In the genomic region with DNA sequence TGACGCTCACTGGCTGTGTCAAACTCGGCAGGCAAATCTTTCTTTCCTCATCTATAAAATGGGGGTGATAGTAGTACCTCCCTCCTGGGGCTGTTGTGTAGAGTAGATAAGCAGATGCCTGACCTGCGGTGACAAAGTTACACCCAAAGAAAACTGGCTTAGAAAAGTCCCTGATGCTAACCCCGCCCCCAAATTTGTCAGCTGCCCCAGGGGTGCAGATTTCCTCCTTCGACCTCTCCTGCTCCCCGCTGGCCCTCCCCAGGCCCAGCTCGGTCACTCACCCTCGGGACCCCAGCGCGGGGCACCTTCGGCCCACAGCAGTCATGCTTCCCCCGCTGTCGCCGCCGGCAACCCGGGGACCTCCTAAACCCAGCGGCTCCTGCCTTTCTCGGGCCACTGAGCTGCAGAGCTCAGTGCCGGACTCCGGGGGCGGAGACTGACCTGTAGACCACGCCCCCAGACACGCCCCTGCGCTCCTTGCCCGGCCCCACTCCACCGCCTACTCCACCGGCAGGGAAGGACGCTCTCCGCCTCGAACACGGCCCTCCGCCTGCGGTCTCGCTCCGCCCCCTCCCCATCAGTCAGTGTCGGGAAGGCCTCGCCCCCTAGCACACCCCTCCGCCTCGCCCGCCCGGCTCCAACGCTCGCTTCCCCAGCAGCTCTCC, we compare ENCODE assay signal across 8 cellular contexts. TPM values are rescaled to one million over a fixed set of nuclear protein-coding genes. Genes with fewer than 3 reads are reported as not detected.
DNase-seq lines count a peak whose midpoint lies in the region; ATAC-seq, FAIRE-seq and TF ChIP-seq lines count a peak whose summit lies in the region.

No MANE protein-coding gene starts in this region.

- no peak for TF ChIP-seq CTCF in KMS-11 (conservative IDR thresholded peaks at IDR 0.05; ENCODE audit: low read depth, low read length)
- TF ChIP-seq CTCF in fibroblast of lung (conservative IDR thresholded peaks at IDR 0.05 in 1 of 2, IDR thresholded peaks at IDR 0.05 in 1 of 2; ENCODE audit: low read depth in 1 of 2, low read length in 2 of 2) = no peak

- peak; percentile 75 for FAIRE-seq in RCC 7860 (lab: Jason Lieb, UNC)

- H3K36me3 Mint-ChIP-seq in naive thymus-derived CD4-positive, alpha-beta T cell = peaks cover 0 to 31% (median 10%) of the 10 kb centered on the region in 5 donors
- H3K36me3 Mint-ChIP-seq in stimulated activated effector memory CD8-positive, alpha-beta T cell treated with anti-CD3 and anti-CD28 coated beads, Interleukin-12 subunit alpha, Interleukin-12 subunit beta, amount 100 ng/mL, for 72 hours = peaks cover 86% of the 10 kb centered on the region

- H3K4me2 ChIP-seq in KMS-11 = peak overlapping the region; percentile 71
- H3K4me2 ChIP-seq in fibroblast of lung (ENCODE audit: extremely low read depth, insufficient read depth, low read length) = peak overlapping the region; percentile 95

- no peaks in the 10 kb centered on the region for H3K27me3 ChIP-seq in KMS-11 (ENCODE audit: insufficient read depth, low read depth)
- peaks cover 7% of the 10 kb centered on the region for H3K27me3 ChIP-seq in fibroblast of lung (ENCODE audit: control insufficient read depth, insufficient read depth, low read length)
- H3K27me3 ChIP-seq in naive thymus-derived CD4-positive, alpha-beta T cell (ENCODE audit: control insufficient read depth in 2 of 2, insufficient read depth in 2 of 2, low read length in 2 of 2) = no peaks in the 10 kb centered on the region

- intact Hi-C loops in naive thymus-derived CD4-positive, alpha-beta T cell (cut with micrococcal nuclease) = loop anchor here (1.0 to 10.0 kb wide), 11 partner anchors 8 to 504 kb away; a partner anchor contains a TSS

- no peaks in the 10 kb centered on the region for H4K20me1 ChIP-seq in KMS-11 (ENCODE audit: insufficient read depth)
- H4K20me1 ChIP-seq in fibroblast of lung (ENCODE audit: control insufficient read depth, extremely low read depth, insufficient read depth, low read length) = no peaks in the 10 kb centered on the region

- POLR2A ChIA-PET in naive thymus-derived CD4-positive, alpha-beta T cell (lab: Charles Lee) = interaction anchor here (0.6 to 11.2 kb wide), 15 partner anchors 7 to 211 kb away, joined by 3 to 99 read pairs (median 3); a partner anchor contains a TSS

- CTCF ChIA-PET in naive thymus-derived CD4-positive, alpha-beta T cell (lab: Charles Lee) = interaction anchor here (0.6 to 1.4 kb wide), 6 partner anchors 11 to 212 kb away, joined by 3 to 6 read pairs (median 3); a partner anchor contains a TSS

- H3K79me2 ChIP-seq in KMS-11 (ENCODE audit: insufficient read depth, low read depth) = peaks cover 13% of the 10 kb centered on the region; the same call in 1 of the 2 replicates
- no peaks in the 10 kb centered on the region for H3K79me2 ChIP-seq in fibroblast of lung (ENCODE audit: control insufficient read depth, insufficient read depth, low read length)

- DNase-seq in DMS79 (lab: John Stamatoyannopoulos, UW) = peak; percentile 88
- peak; percentile 94 for DNase-seq in RCC 7860 (ENCODE audit: low spot score)
- DNase-seq in activated T-helper 1 cell treated with anti-CD3 and anti-CD28 coated beads, Interleukin-2, amount 50 U/mL, for 16 hours (ENCODE audit: low read depth in 1 of 2, low spot score in 1 of 2) = peak; percentile 88 to 92
- DNase-seq in fibroblast of lung (ENCODE audit: low read depth in 2 of 2) = peak; percentile 96
- peak; percentile 85 to 99 (median 92) for DNase-seq in naive thymus-derived CD4-positive, alpha-beta T cell
- DNase-seq in stimulated activated effector memory CD8-positive, alpha-beta T cell treated with anti-CD3 and anti-CD28 coated beads, Interleukin-12 subunit alpha, Interleukin-12 subunit beta, amount 100 ng/mL, for 72 hours (ENCODE audit: low spot score in 2 of 2) = peak; percentile 97 to 99

- H3K27ac ChIP-seq in KMS-11 (peak overlapping the region; percentile 51), fibroblast of lung (ENCODE audit: insufficient read depth, low read length) (no peak overlapping the region)
- peak overlapping the region; percentile 90 for H3K27ac ChIP-seq in naive thymus-derived CD4-positive, alpha-beta T cell (ENCODE audit: low read depth, low read length)

- no peaks in the 10 kb centered on the region for H3K27me3 Mint-ChIP-seq in naive thymus-derived CD4-positive, alpha-beta T cell

- H3K36me3 ChIP-seq in KMS-11 (ENCODE audit: insufficient read depth) (no peaks in the 10 kb centered on the region), fibroblast of lung (ENCODE audit: control insufficient read depth, insufficient read depth, low read length) (no peaks in the 10 kb centered on the region)
- peaks cover 11 to 47% (median 31%) of the 10 kb centered on the region in 3 experiments for H3K36me3 ChIP-seq in naive thymus-derived CD4-positive, alpha-beta T cell (ENCODE audit: control insufficient read depth in 2 of 3, insufficient read depth in 3 of 3, low read length in 3 of 3)

- peaks cover 0 to 1% (median 0%) of the 10 kb centered on the region in 11 donors for H3K9me3 Mint-ChIP-seq in naive thymus-derived CD4-positive, alpha-beta T cell
- H3K9me3 Mint-ChIP-seq in stimulated activated effector memory CD8-positive, alpha-beta T cell treated with anti-CD3 and anti-CD28 coated beads, Interleukin-12 subunit alpha, Interleukin-12 subunit beta, amount 100 ng/mL, for 72 hours = no peaks in the 10 kb centered on the region

- H3K27ac Mint-ChIP-seq in naive thymus-derived CD4-positive, alpha-beta T cell = peak overlapping the region; percentile 90 to 96 (median 94)
- H3K27ac Mint-ChIP-seq in stimulated activated effector memory CD8-positive, alpha-beta T cell treated with anti-CD3 and anti-CD28 coated beads, Interleukin-12 subunit alpha, Interleukin-12 subunit beta, amount 100 ng/mL, for 72 hours = peak overlapping the region; percentile 97

- no peak overlapping the region for H3K4me3 ChIP-seq in KMS-11 (IDR thresholded peaks at IDR 0.05; ENCODE audit: insufficient read depth, low read depth, low read length)
- H3K4me3 ChIP-seq in fibroblast of lung (replicated peaks in 1 of 4; ENCODE audit: control extremely low read depth in 1 of 4, insufficient read depth in 1 of 4, low read depth in 3 of 4, low read length in 4 of 4) = peak overlapping the region; percentile 31 to 57 (median 46)
- peak overlapping the region; percentile 71 for H3K4me3 ChIP-seq in naive thymus-derived CD4-positive, alpha-beta T cell (ENCODE audit: low read length)

- H3K9ac ChIP-seq in KMS-11 (0 out of 2 replicates have a peak overlapping the region, but pooled peaks have one; percentile 14), fibroblast of lung (ENCODE audit: insufficient read depth, low read length) (peak overlapping the region; percentile 46)

- peak overlapping the region; percentile 74 to 92 (median 86) for H3K4me3 Mint-ChIP-seq in naive thymus-derived CD4-positive, alpha-beta T cell
- peak overlapping the region; percentile 84 for H3K4me3 Mint-ChIP-seq in stimulated activated effector memory CD8-positive, alpha-beta T cell treated with anti-CD3 and anti-CD28 coated beads, Interleukin-12 subunit alpha, Interleukin-12 subunit beta, amount 100 ng/mL, for 72 hours

- H3K9me3 ChIP-seq in fibroblast of lung (ENCODE audit: control insufficient read depth, insufficient read depth, low read depth, low read length) = no peaks in the 10 kb centered on the region
- no peaks in the 10 kb centered on the region for H3K9me3 ChIP-seq in naive thymus-derived CD4-positive, alpha-beta T cell (ENCODE audit: control insufficient read depth in 2 of 3, low read length in 3 of 3)

- peaks cover 61% of the 10 kb centered on the region for H3K4me1 ChIP-seq in KMS-11 (ENCODE audit: low read depth, poor library complexity, severe bottlenecking)
- peaks cover 12% of the 10 kb centered on the region for H3K4me1 ChIP-seq in fibroblast of lung (ENCODE audit: control insufficient read depth, extremely low read depth, insufficient read depth, low read length)
- H3K4me1 ChIP-seq in naive thymus-derived CD4-positive, alpha-beta T cell (ENCODE audit: control insufficient read depth in 2 of 2, insufficient read depth in 2 of 2, low read length in 2 of 2) = peaks cover 57 to 59% of the 10 kb centered on the region in 2 donors

- H2AFZ ChIP-seq in KMS-11 (ENCODE audit: low read depth) (peak overlapping the region; percentile 9; the same call in 1 of the 2 replicates), fibroblast of lung (ENCODE audit: low read length) (no peak overlapping the region)

- peak; percentile 78 for ATAC-seq in GM21786 (IDR thresholded peaks at IDR 0.05; ENCODE audit: unreplicated experiment)
- peak; percentile 92 for ATAC-seq in naive thymus-derived CD4-positive, alpha-beta T cell
- peak; percentile 94 for ATAC-seq in stimulated activated effector memory CD8-positive, alpha-beta T cell treated with anti-CD3 and anti-CD28 coated beads, Interleukin-12 subunit alpha, Interleukin-12 subunit beta, amount 100 ng/mL, for 72 hours

- H3K4me1 Mint-ChIP-seq in naive thymus-derived CD4-positive, alpha-beta T cell = peaks cover 44 to 82% (median 71%) of the 10 kb centered on the region in 7 donors
- H3K4me1 Mint-ChIP-seq in stimulated activated effector memory CD8-positive, alpha-beta T cell treated with anti-CD3 and anti-CD28 coated beads, Interleukin-12 subunit alpha, Interleukin-12 subunit beta, amount 100 ng/mL, for 72 hours = peaks cover 64% of the 10 kb centered on the region

RNA-seq across cellular contexts. Expression of a gene that starts 7.4 kb away (rescaled TPM):
- 0.26 TPM in 1 of 2 replicates, not detected in the other for total RNA-seq in fibroblast of lung
- polyA plus RNA-seq in fibroblast of lung = 1.2 TPM in 1 of 2 replicates, not detected in the other
- polyA plus RNA-seq in fibroblast of lung (2012) = 2.2 TPM in 1 of 2 replicates, not detected in the other
- 4.4 TPM in 1 of 2 replicates, not detected in the other for polyA minus RNA-seq in fibroblast of lung (ENCODE audit: low replicate concordance)
- 10 to 100 TPM; 26.1 to 68.3 (median 51.9) TPM for total RNA-seq in naive thymus-derived CD4-positive, alpha-beta T cell
- 10 to 100 TPM; 20.9 to 72.9 TPM for polyA plus RNA-seq in naive thymus-derived CD4-positive, alpha-beta T cell

RNA-seq across cellular contexts. Expression of a gene that starts 14.8 kb away (rescaled TPM):
- 49.6 and 54.8 TPM in 2 replicates for total RNA-seq in fibroblast of lung
- polyA plus RNA-seq in fibroblast of lung = 76.6 and 82.2 TPM in 2 replicates
- polyA plus RNA-seq in fibroblast of lung (2012) = 55.0 and 55.3 TPM in 2 replicates
- 48.6 and 85.8 TPM in 2 replicates for polyA minus RNA-seq in fibroblast of lung (ENCODE audit: low replicate concordance)
- 100 to 1,000 TPM; 110 to 135 (median 134) TPM for total RNA-seq in naive thymus-derived CD4-positive, alpha-beta T cell
- 10 to 100 TPM; 37.5 to 65.9 TPM for polyA plus RNA-seq in naive thymus-derived CD4-positive, alpha-beta T cell

RNA-seq across cellular contexts. Expression of a gene that starts 31.6 kb away (rescaled TPM):
- total RNA-seq in fibroblast of lung = 58.6 and 77.0 TPM in 2 replicates
- polyA plus RNA-seq in fibroblast of lung = 42.4 and 43.2 TPM in 2 replicates
- 56.1 and 62.0 TPM in 2 replicates for polyA plus RNA-seq in fibroblast of lung (2012)
- polyA minus RNA-seq in fibroblast of lung (ENCODE audit: low replicate concordance) = 131 and 189 TPM in 2 replicates
- 100 to 1,000 TPM in 2 of 5 experiments, 10 to 100 TPM in 3; 90.4 to 123 (median 95.4) TPM for total RNA-seq in naive thymus-derived CD4-positive, alpha-beta T cell
- 10 to 100 TPM; 37.3 to 51.4 TPM for polyA plus RNA-seq in naive thymus-derived CD4-positive, alpha-beta T cell

RNA-seq across cellular contexts. Expression of a gene that starts 35.9 kb away (rescaled TPM):
- total RNA-seq in fibroblast of lung = 3.6 TPM in 2 replicates
- polyA plus RNA-seq in fibroblast of lung = 4.6 and 5.0 TPM in 2 replicates
- polyA plus RNA-seq in fibroblast of lung (2012) = 7.9 and 10.3 TPM in 2 replicates
- 5.0 and 13.5 TPM in 2 replicates for polyA minus RNA-seq in fibroblast of lung (ENCODE audit: low replicate concordance)
- 10 to 100 TPM in 4 of 5 experiments, 1 to 10 TPM in 1; 9.5 to 22.3 (median 10.8) TPM for total RNA-seq in naive thymus-derived CD4-positive, alpha-beta T cell
- polyA plus RNA-seq in naive thymus-derived CD4-positive, alpha-beta T cell = 10 to 100 TPM; 16.6 to 20.2 TPM

RNA-seq across cellular contexts. Expression of a gene that starts 55.2 kb away (rescaled TPM):
- total RNA-seq in fibroblast of lung = under 0.01 TPM in 2 replicates
- 0.02 TPM in 1 of 2 replicates, not detected in the other for polyA plus RNA-seq in fibroblast of lung
- not detected in 2 replicates for polyA plus RNA-seq in fibroblast of lung (2012)
- not detected in 2 replicates for polyA minus RNA-seq in fibroblast of lung (ENCODE audit: low replicate concordance)
- total RNA-seq in naive thymus-derived CD4-positive, alpha-beta T cell = 1 to 10 TPM in 4 of 5 experiments, under 1 TPM in 1; 0.29 to 9.9 (median 4.6) TPM
- 1 to 10 TPM in 1 of 2 donors, under 1 TPM in 1; 0.73 to 1.7 TPM for polyA plus RNA-seq in naive thymus-derived CD4-positive, alpha-beta T cell

Comparison
In these comparisons a context has a peak if more than half of its experiments do, and no peak if none do; other contexts are left out.
1. RNA of a gene that starts 7.4 kb away (total RNA-seq): 26.1 to 68.3 TPM in naive thymus-derived CD4-positive, alpha-beta T cell; 0.26 TPM in fibroblast of lung; every median in the first group is over 10 times any median in the second.
2. Peak in every context shown above with its lines, with median percentiles within 50 percentile points of each other: DNase-seq and ATAC-seq.